Comparison of ENCODE assay signal across 16 cellular contexts in the genomic region with DNA sequence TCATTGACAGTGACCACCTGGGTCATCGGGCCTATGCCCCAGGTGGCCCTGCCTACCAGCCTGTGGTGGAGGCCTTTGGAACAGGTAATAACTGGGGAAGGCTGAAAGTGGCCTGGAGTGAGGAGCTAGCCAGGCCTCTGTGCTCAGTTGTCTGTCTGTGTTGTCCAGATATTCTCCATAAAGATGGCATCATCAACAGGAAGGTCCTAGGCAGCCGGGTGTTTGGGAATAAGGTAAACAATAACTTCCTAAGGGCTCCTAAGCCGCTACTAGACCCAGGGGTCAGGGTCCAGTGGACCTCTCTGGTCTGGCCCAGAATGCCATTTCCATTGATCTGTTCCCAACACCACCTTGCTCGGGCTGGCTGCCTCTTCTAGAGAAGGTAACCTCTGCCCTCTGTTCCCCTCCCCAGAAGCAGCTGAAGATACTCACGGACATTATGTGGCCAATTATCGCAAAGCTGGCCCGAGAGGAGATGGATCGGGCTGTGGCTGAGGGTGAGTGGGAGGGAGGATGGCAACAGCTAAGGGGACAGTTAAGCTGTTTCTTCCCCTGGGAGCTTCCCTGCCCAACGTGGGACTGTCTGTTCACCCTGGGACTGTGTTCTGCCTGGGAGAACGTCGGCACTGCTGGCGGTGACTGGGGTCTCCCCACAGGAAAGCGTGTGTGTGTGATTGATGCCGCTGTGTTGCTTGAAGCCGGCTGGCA. TPM values are rescaled to one million over a fixed set of nuclear protein-coding genes. Genes with fewer than 3 reads are reported as not detected.
DNase-seq lines count a peak whose midpoint lies in the region; ATAC-seq and TF ChIP-seq lines count a peak whose summit lies in the region.
"Had no signal": no experiment of that assay in that cellular context is flagged by ENCODE, and none has a peak within 500 bp of the region (broad histone marks: within the 10 kb centered on the region; RNA-seq: fewer than 3 reads in every experiment).

No MANE protein-coding gene starts in this region.

- peak overlapping the region; percentile 70 to 91 for H3K27ac Mint-ChIP-seq in natural killer cell treated with Interleukin-12 subunit alpha and Interleukin-12 subunit beta and Interleukin-15 and Interleukin-18, amount 100 ng/mL, for 72 hours
- H3K27ac Mint-ChIP-seq in natural killer cell (peak overlapping the region in 1 of 2 donors; percentile 11), WTC11 (no peak overlapping the region), memory B cell (peak overlapping the region; percentile 14)
- H3K27ac Mint-ChIP-seq: activated B cell treated with CpG ODN at 0.5 μM for 24 hours had no signal

- POLR2A ChIA-PET in WTC11 (lab: Charles Lee): no interaction called here

- H3K9me3 Mint-ChIP-seq in natural killer cell treated with Interleukin-12 subunit alpha and Interleukin-12 subunit beta and Interleukin-15 and Interleukin-18, amount 100 ng/mL, for 72 hours: no peaks in the 10 kb centered on the region
- H3K9me3 Mint-ChIP-seq in natural killer cell (no peaks in the 10 kb centered on the region), WTC11 (no peaks in the 10 kb centered on the region), memory B cell (no peaks in the 10 kb centered on the region)
- H3K9me3 Mint-ChIP-seq: activated B cell treated with CpG ODN at 0.5 μM for 24 hours had no signal

- TF ChIP-seq CTCF in natural killer cell (IDR thresholded peaks at IDR 0.05) (no peak), WTC11 (IDR thresholded peaks at IDR 0.05) (no peak)

- intact Hi-C loops in natural killer cell (cut with micrococcal nuclease): loop anchor here (5.0 kb wide), 1 partner anchor 42 kb away; a partner anchor contains a TSS

- DNase-seq in natural killer cell treated with Interleukin-12 subunit alpha and Interleukin-12 subunit beta and Interleukin-15 and Interleukin-18, amount 100 ng/mL, for 72 hours (ENCODE audit: low spot score): no peak
- DNase-seq in natural killer cell: no peak
- DNase-seq in WTC11 (ENCODE audit: low spot score): no peak
- no peak for DNase-seq in memory B cell (ENCODE audit: low spot score in 2 of 2)
- no peak for DNase-seq in NCI-H1694 treated with DMSO at 0.1 percent for 48 hours (lab: John Stamatoyannopoulos, UW)
- no peak for DNase-seq in stimulated activated CD4-positive, alpha-beta T cell treated with anti-CD3 and anti-CD28 coated beads, Interleukin-2, amount 100 ng/mL, for 48 hours
- DNase-seq in activated CD8-positive, alpha-beta memory T cell treated with anti-CD3 and anti-CD28 coated beads for 24 hours: no peak
- DNase-seq in NCI-H1930 (lab: John Stamatoyannopoulos, UW): no peak
- DNase-seq: activated B cell treated with CpG ODN at 0.5 μM for 24 hours; activated CD8-positive, alpha-beta memory T cell treated with anti-CD3 and anti-CD28 coated beads, Interleukin-2, amount 50 U/mL, for 48 hours; colonic mucosa; midbrain; NCI-H1105 treated with DMSO at 0.1 percent for 48 hours; small intestine; stimulated activated naive CD4-positive, alpha-beta T cell; T-helper 1 cell had no signal

- H3K4me1 Mint-ChIP-seq in natural killer cell treated with Interleukin-12 subunit alpha and Interleukin-12 subunit beta and Interleukin-15 and Interleukin-18, amount 100 ng/mL, for 72 hours (ENCODE audit: low read depth in 2 of 2): peaks cover 31 to 37% of the 10 kb centered on the region in 2 donors
- H3K4me1 Mint-ChIP-seq in natural killer cell: peaks cover 45 to 47% of the 10 kb centered on the region in 2 donors
- H3K4me1 Mint-ChIP-seq in WTC11: peaks cover 22% of the 10 kb centered on the region
- H3K4me1 Mint-ChIP-seq in memory B cell: peaks cover 31% of the 10 kb centered on the region

- ATAC-seq in natural killer cell treated with Interleukin-12 subunit alpha and Interleukin-12 subunit beta and Interleukin-15 and Interleukin-18, amount 100 ng/mL, for 72 hours: no peak
- no peak for ATAC-seq in natural killer cell
- ATAC-seq in WTC11: no peak
- no peak for ATAC-seq in memory B cell (ENCODE audit: low read depth)

- CTCF ChIA-PET in WTC11 (lab: Charles Lee): interaction anchor here (1.3 kb wide), 1 partner anchor 13 kb away, joined by 7 read pairs; no protein-coding TSS in a partner anchor

- H3K4me3 Mint-ChIP-seq in natural killer cell treated with Interleukin-12 subunit alpha and Interleukin-12 subunit beta and Interleukin-15 and Interleukin-18, amount 100 ng/mL, for 72 hours: peak overlapping the region; percentile 22
- H3K4me3 Mint-ChIP-seq in natural killer cell (no peak overlapping the region), WTC11 (no peak overlapping the region), memory B cell (no peak overlapping the region)

- no peaks in the 10 kb centered on the region for H3K27me3 Mint-ChIP-seq in natural killer cell treated with Interleukin-12 subunit alpha and Interleukin-12 subunit beta and Interleukin-15 and Interleukin-18, amount 100 ng/mL, for 72 hours
- H3K27me3 Mint-ChIP-seq in natural killer cell (ENCODE audit: low read depth in 2 of 2) (no peaks in the 10 kb centered on the region), WTC11 (ENCODE audit: low read depth) (no peaks in the 10 kb centered on the region), memory B cell (no peaks in the 10 kb centered on the region)
- H3K27me3 Mint-ChIP-seq: activated B cell treated with CpG ODN at 0.5 μM for 24 hours had no signal

- no peaks in the 10 kb centered on the region for H3K36me3 Mint-ChIP-seq in natural killer cell treated with Interleukin-12 subunit alpha and Interleukin-12 subunit beta and Interleukin-15 and Interleukin-18, amount 100 ng/mL, for 72 hours
- H3K36me3 Mint-ChIP-seq in natural killer cell (no peaks in the 10 kb centered on the region), WTC11 (peaks cover 17% of the 10 kb centered on the region), memory B cell (peaks cover 5% of the 10 kb centered on the region)

TF ChIP-seq in WTC11, 78 proteins besides CTCF, POLR2A, EP300 and RAD21:
- 0 out of 2 replicates have a peak, but pooled peaks have one; percentile 26 for TF ChIP-seq GABPB1 (CRISPR knock-in tag; IDR thresholded peaks at IDR 0.05)
- TF ChIP-seq, protein P1, sequence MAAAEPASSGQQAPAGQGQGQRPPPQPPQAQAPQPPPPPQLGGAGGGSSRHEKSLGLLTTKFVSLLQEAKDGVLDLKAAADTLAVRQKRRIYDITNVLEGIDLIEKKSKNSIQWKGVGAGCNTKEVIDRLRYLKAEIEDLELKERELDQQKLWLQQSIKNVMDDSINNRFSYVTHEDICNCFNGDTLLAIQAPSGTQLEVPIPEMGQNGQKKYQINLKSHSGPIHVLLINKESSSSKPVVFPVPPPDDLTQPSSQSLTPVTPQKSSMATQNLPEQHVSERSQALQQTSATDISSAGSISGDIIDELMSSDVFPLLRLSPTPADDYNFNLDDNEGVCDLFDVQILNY (CRISPR knock-in tag; IDR thresholded peaks at IDR 0.05): no peak

RNA-seq across cellular contexts. Expression of a gene that starts 1.9 kb away (rescaled TPM):
- total RNA-seq in natural killer cell treated with Interleukin-12 subunit alpha and Interleukin-12 subunit beta and Interleukin-15 and Interleukin-18, amount 100 ng/mL, for 72 hours: 10 to 100 TPM; 66.8 to 68.4 TPM
- total RNA-seq in natural killer cell (10 to 100 TPM; 38.9 to 58.2 (median 42.6) TPM), WTC11 (2021) (26.9 to 34.9 TPM (median 30.1 TPM) in 3 replicates)

RNA-seq across cellular contexts. Expression of a gene that starts 3.0 kb away (rescaled TPM):
- total RNA-seq in natural killer cell treated with Interleukin-12 subunit alpha and Interleukin-12 subunit beta and Interleukin-15 and Interleukin-18, amount 100 ng/mL, for 72 hours: 100 to 1,000 TPM in 1 of 2 donors, 10 to 100 TPM in 1; 83.4 to 126 TPM
- total RNA-seq in natural killer cell: 10 to 100 TPM; 61.1 to 67.8 (median 62.3) TPM
- 106 to 131 TPM (median 113 TPM) in 3 replicates for total RNA-seq in WTC11 (2021)

RNA-seq across cellular contexts. Expression of a gene that starts 12.2 kb away (rescaled TPM):
- total RNA-seq in natural killer cell treated with Interleukin-12 subunit alpha and Interleukin-12 subunit beta and Interleukin-15 and Interleukin-18, amount 100 ng/mL, for 72 hours: 1 to 10 TPM in 1 of 2 donors, under 1 TPM in 1; 0.71 to 1.6 TPM
- total RNA-seq in natural killer cell (1 to 10 TPM in 2 of 3 donors, under 1 TPM in 1; 0.68 to 1.6 (median 1.2) TPM), WTC11 (2021) (1.5 to 1.6 TPM (median 1.5 TPM) in 3 replicates)

RNA-seq across cellular contexts. Expression of a gene that starts 12.6 kb away (rescaled TPM):
- total RNA-seq in natural killer cell treated with Interleukin-12 subunit alpha and Interleukin-12 subunit beta and Interleukin-15 and Interleukin-18, amount 100 ng/mL, for 72 hours: 10 to 100 TPM; 20.7 to 41.3 TPM
- total RNA-seq in natural killer cell (1 to 10 TPM; 5.0 to 6.2 (median 5.7) TPM), WTC11 (2021) (20.1 to 23.3 TPM (median 21.6 TPM) in 3 replicates)

RNA-seq across cellular contexts. Expression of a gene that starts 28.9 kb away (rescaled TPM):
- 10 to 100 TPM; 18.1 to 19.3 TPM for total RNA-seq in natural killer cell treated with Interleukin-12 subunit alpha and Interleukin-12 subunit beta and Interleukin-15 and Interleukin-18, amount 100 ng/mL, for 72 hours
- total RNA-seq in natural killer cell (10 to 100 TPM; 34.8 to 44.3 (median 36.4) TPM), WTC11 (2021) (28.9 to 39.3 TPM (median 30.4 TPM) in 3 replicates)
